ENCODE assay signal across 1 cellular context in the genomic region with DNA sequence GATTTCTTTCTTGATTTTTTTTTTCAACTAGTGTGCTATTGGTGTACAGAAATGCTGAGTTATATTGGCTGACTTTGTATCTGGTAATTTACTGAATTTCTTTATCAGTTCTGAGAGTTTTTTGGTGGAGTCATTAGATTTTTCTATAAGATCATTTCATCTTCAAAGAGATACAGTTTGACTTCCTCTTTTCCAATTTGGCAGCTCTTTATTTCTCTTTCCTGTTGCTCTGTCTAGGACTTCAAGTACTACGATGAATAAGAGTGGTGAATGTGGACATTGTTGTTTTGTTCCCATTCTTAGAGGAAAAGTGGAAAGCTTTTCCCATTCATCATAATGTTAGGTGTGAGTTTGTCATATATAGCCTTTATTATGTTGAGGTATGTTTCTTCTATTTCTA.
TF ChIP-seq lines count a peak whose summit lies in the region.

No MANE protein-coding gene starts in this region.

TF ChIP-seq in endothelial cell of umbilical vein, 7 proteins besides CTCF, POLR2A, EP300 and RAD21:
- TF ChIP-seq POLR2AphosphoS5 (IDR thresholded peaks at IDR 0.05; ENCODE audit: insufficient read depth, low read depth, low read length): no peak
- TF ChIP-seq GATA2 (IDR thresholded peaks at IDR 0.05; ENCODE audit: insufficient read depth, insufficient read length, low read depth, low read length): no peak
- no peak for TF ChIP-seq FOS (IDR thresholded peaks at IDR 0.05; ENCODE audit: borderline replicate concordance, insufficient read depth, low read length)
- TF ChIP-seq, protein P1, sequence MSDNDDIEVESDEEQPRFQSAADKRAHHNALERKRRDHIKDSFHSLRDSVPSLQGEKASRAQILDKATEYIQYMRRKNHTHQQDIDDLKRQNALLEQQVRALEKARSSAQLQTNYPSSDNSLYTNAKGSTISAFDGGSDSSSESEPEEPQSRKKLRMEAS (IDR thresholded peaks at IDR 0.05; ENCODE audit: insufficient read depth, insufficient read length): no peak
- no peak for TF ChIP-seq EZH2 (IDR thresholded peaks at IDR 0.05; ENCODE audit: borderline replicate concordance, low read depth, low read length, severe bottlenecking)
- no peak for TF ChIP-seq MYC (IDR thresholded peaks at IDR 0.05; ENCODE audit: low read depth, low read length)
- TF ChIP-seq JUN (IDR thresholded peaks at IDR 0.05; ENCODE audit: borderline replicate concordance, insufficient read depth, insufficient read length, low read depth): no peak
